Comparison of ENCODE assay signal across 1 cellular context in the genomic region with DNA sequence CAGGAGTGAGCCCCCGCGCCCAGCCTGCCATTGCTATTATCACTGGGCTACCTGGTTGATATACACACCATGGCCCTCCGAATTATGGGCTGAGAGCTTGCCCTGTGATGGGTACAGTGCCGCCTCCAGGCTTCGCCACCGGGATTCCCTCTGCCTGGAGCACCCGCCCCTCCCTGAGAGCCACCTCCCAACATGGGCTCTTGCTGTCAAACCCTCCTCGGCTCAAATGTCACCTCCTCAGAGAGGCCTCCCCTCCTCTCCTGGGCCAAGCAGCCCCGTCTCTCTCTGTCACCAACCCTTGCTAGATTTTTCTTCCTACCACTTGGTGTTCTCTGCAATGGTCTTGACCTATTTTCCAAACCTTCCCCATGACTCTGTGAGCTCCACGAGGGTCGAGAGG.
TF ChIP-seq lines count a peak whose summit lies in the region.

No MANE protein-coding gene starts in this region.

TF ChIP-seq in IMR-90, 13 proteins besides CTCF, POLR2A, EP300 and RAD21 (continued from another document):
- TF ChIP-seq, protein P1, sequence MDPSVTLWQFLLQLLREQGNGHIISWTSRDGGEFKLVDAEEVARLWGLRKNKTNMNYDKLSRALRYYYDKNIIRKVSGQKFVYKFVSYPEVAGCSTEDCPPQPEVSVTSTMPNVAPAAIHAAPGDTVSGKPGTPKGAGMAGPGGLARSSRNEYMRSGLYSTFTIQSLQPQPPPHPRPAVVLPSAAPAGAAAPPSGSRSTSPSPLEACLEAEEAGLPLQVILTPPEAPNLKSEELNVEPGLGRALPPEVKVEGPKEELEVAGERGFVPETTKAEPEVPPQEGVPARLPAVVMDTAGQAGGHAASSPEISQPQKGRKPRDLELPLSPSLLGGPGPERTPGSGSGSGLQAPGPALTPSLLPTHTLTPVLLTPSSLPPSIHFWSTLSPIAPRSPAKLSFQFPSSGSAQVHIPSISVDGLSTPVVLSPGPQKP (IDR thresholded peaks at IDR 0.05; ENCODE audit: borderline replicate concordance, low read depth, low read length): no peak
- TF ChIP-seq RFX5 (IDR thresholded peaks at IDR 0.05; ENCODE audit: low read depth, low read length) (no peak), BHLHE40 (IDR thresholded peaks at IDR 0.05; ENCODE audit: low read depth, low read length) (no peak), FOS (IDR thresholded peaks at IDR 0.05; ENCODE audit: low read depth, low read length) (no peak), MAZ (IDR thresholded peaks at IDR 0.05; ENCODE audit: borderline replicate concordance, low read depth, low read length) (no peak), RCOR1 (IDR thresholded peaks at IDR 0.05; ENCODE audit: insufficient replicate concordance, low read length) (no peak), CHD1 (IDR thresholded peaks at IDR 0.05; ENCODE audit: low read depth, low read length) (no peak), NFE2L2 (IDR thresholded peaks at IDR 0.05; ENCODE audit: low read depth, low read length) (no peak)
